Comparison of ENCODE assay signal across 12 cellular contexts in genomic region chr17:76530489-76530814, GRCh38. TPM values are rescaled to one million over a fixed set of nuclear protein-coding genes. Genes with fewer than 3 reads are reported as not detected.
A peak's percentile ranks its signal among the peaks of the same experiment; 100 is the strongest.
DNase-seq lines count a peak whose midpoint lies in the region; TF ChIP-seq lines count a peak whose summit lies in the region.
"Had no signal": no experiment of that assay in that cellular context is flagged by ENCODE, and none has a peak within 500 bp of the region (broad histone marks: within the 10 kb centered on the region; RNA-seq: fewer than 3 reads in every experiment).

No MANE protein-coding gene starts in this region.

- no peaks in the 10 kb centered on the region for H3K27me3 ChIP-seq in brain microvascular endothelial cell (replicated peaks)
- H3K27me3 ChIP-seq in mesenchymal stem cell (ENCODE audit: control insufficient read depth in 1 of 2, insufficient read depth in 1 of 2, low read length in 2 of 2), result no peaks in the 10 kb centered on the region
- no peaks in the 10 kb centered on the region for H3K27me3 ChIP-seq in testis
- no peaks in the 10 kb centered on the region for H3K27me3 ChIP-seq in MG63

- H3K4ac ChIP-seq in mesenchymal stem cell (ENCODE audit: low read depth in 1 of 2, low read length in 2 of 2), result peak overlapping the region; percentile 91 to 99

- peak overlapping the region in 1 of 2 experiments; percentile 46 for H3K23ac ChIP-seq in mesenchymal stem cell (ENCODE audit: low read length in 2 of 2)

- no peak overlapping the region for H2AFZ ChIP-seq in mesenchymal stem cell (ENCODE audit: low read depth, low read length)

- no peak overlapping the region for H3K4me3 ChIP-seq in brain microvascular endothelial cell (ENCODE audit: low read depth, low read length)
- peak overlapping the region in 1 of 2 experiments; percentile 42 for H3K4me3 ChIP-seq in mesenchymal stem cell (ENCODE audit: insufficient read depth in 1 of 2, low read depth in 1 of 2, low read length in 2 of 2)
- H3K4me3 ChIP-seq in testis, result no peak overlapping the region
- no peak overlapping the region for H3K4me3 ChIP-seq in MG63
- H3K4me3 ChIP-seq: GM12878 had no signal

- POLR2A ChIA-PET in GM10248 (lab: Yijun Ruan, JAX), result no interaction called here

- TF ChIP-seq POLR2A in testis (IDR thresholded peaks at IDR 0.05), result no peak

- no peak overlapping the region for H2BK5ac ChIP-seq in mesenchymal stem cell (ENCODE audit: low read depth, low read length, poor library complexity, severe bottlenecking)

- no peak for TF ChIP-seq CTCF in brain microvascular endothelial cell (IDR thresholded peaks at IDR 0.05; ENCODE audit: low read depth, low read length, missing control alignments)
- TF ChIP-seq CTCF in testis (IDR thresholded peaks at IDR 0.05), result no peak
- no peak for TF ChIP-seq CTCF in GM10248 (IDR thresholded peaks at IDR 0.05; ENCODE audit: control extremely low read depth, extremely low read depth, low read depth, missing control alignments)

- peak overlapping the region; percentile 11 for H2AK5ac ChIP-seq in mesenchymal stem cell (ENCODE audit: low read length, severe bottlenecking)

- peaks cover 44% of the 10 kb centered on the region for H3K4me1 ChIP-seq in mesenchymal stem cell (ENCODE audit: control insufficient read depth, insufficient read depth, low read depth, low read length)
- H3K4me1 ChIP-seq in testis, result peaks cover 47% of the 10 kb centered on the region

- H2BK120ac ChIP-seq in mesenchymal stem cell (ENCODE audit: low read depth, low read length), result peak overlapping the region; percentile 99

- H3K18ac ChIP-seq in mesenchymal stem cell (ENCODE audit: low read depth in 1 of 2, low read length in 2 of 2), result peak overlapping the region; percentile 94 to 99

- peak overlapping the region; percentile 88 for H3K9ac ChIP-seq in mesenchymal stem cell (ENCODE audit: low read length)

- CTCF ChIA-PET in GM10248 (lab: Yijun Ruan, JAX), result interaction anchor here (1.0 to 1.9 kb wide), 3 partner anchors 16 to 94 kb away, joined by 3 to 8 read pairs (median 3); no protein-coding TSS in a partner anchor

- H2BK12ac ChIP-seq in mesenchymal stem cell (ENCODE audit: low read length in 2 of 2), result peak overlapping the region; percentile 73 to 98

- 20% methylated on average over 7 of the region's 7 CpGs for WGBS in mesenchymal stem cell
- 40 to 73% methylated on average over 1 to 7 of the region's 7 CpGs for WGBS in testis, 2 donors

- H2BK15ac ChIP-seq in mesenchymal stem cell (ENCODE audit: low read depth, poor library complexity, severe bottlenecking), result peak overlapping the region; percentile 99

- in situ Hi-C loops in brain microvascular endothelial cell (cut with HindIII; ENCODE audit: low pct_ligation_motif_present, low sequenced_read_pairs), result no loop called here

- peak overlapping the region; percentile 65 for H3K27ac ChIP-seq in brain microvascular endothelial cell
- no peak overlapping the region for H3K27ac ChIP-seq in mesenchymal stem cell (ENCODE audit: low read length, poor library complexity, severe bottlenecking)
- H3K27ac ChIP-seq in testis, result peak overlapping the region; percentile 75 to 96
- H3K27ac ChIP-seq: 22Rv1 had no signal

- DNase-seq in DMS 273 (lab: John Stamatoyannopoulos, UW; ENCODE audit: unreplicated experiment), result peak; percentile 43
- no peak for DNase-seq in DMS 273 treated with DMSO at 0.1 percent for 48 hours (lab: John Stamatoyannopoulos, UW)
- no peak for DNase-seq in brain microvascular endothelial cell
- no peak for DNase-seq in mesenchymal stem cell
- DNase-seq in testis, result no peak
- no peak for DNase-seq in NCI-H2107 treated with DMSO at 0.1 percent for 48 hours (lab: John Stamatoyannopoulos, UW; ENCODE audit: unreplicated experiment)
- no peak for DNase-seq in GM10248 (ENCODE audit: extremely low spot score)
- DNase-seq in MG63, result no peak
- DNase-seq: activated gamma-delta T cell treated with Interleukin-2 at 50 U/mL for 16 hours, T-cell had no signal

- H4K8ac ChIP-seq in mesenchymal stem cell (ENCODE audit: low read length), result peak overlapping the region; percentile 93

- intact Hi-C loops in testis (cut with DNase I; ENCODE audit: low total_unique reads), result no loop called here

- H3K14ac ChIP-seq in mesenchymal stem cell (ENCODE audit: low read length in 2 of 2), result peak overlapping the region in 1 of 2 experiments; percentile 50

- H3K79me1 ChIP-seq in mesenchymal stem cell (replicated peaks; ENCODE audit: low read length, poor library complexity, severe bottlenecking), result no peaks in the 10 kb centered on the region

- H3K36me3 ChIP-seq in brain microvascular endothelial cell (replicated peaks) (no peaks in the 10 kb centered on the region), mesenchymal stem cell (ENCODE audit: control insufficient read depth in 1 of 2, insufficient read depth in 2 of 2, low read depth in 1 of 2, low read length in 2 of 2) (peaks cover 4 to 17% of the 10 kb centered on the region in 2 experiments), testis (ENCODE audit: low read depth, missing control alignments) (no peaks in the 10 kb centered on the region), MG63 (peaks cover 17% of the 10 kb centered on the region; the same call in 1 of the 2 replicates)

- H4K91ac ChIP-seq in mesenchymal stem cell (ENCODE audit: low read length), result peak overlapping the region; percentile 100

- no peak overlapping the region for H3K4me2 ChIP-seq in mesenchymal stem cell (ENCODE audit: low read length, poor library complexity, severe bottlenecking)

- H3K9me3 ChIP-seq in mesenchymal stem cell (ENCODE audit: control insufficient read depth, low read length), result no peaks in the 10 kb centered on the region
- no peaks in the 10 kb centered on the region for H3K9me3 ChIP-seq in testis
- H3K9me3 ChIP-seq in MG63, result no peaks in the 10 kb centered on the region

RNA-seq across cellular contexts. Expression of gene CYGB, which starts 7.1 kb away (rescaled TPM):
- 313 TPM for polyA plus RNA-seq in mesenchymal stem cell (2013, experiment 1 of 2)
- polyA plus RNA-seq in mesenchymal stem cell (2013, experiment 2 of 2), result 315 TPM
- 1 to 10 TPM; 3.4 to 7.2 TPM for total RNA-seq in testis
- polyA plus RNA-seq in testis (ENCODE audit: insufficient read depth, low read depth, low replicate concordance), result 9.9 TPM
- 7.6 and 14.0 TPM in 2 replicates for total RNA-seq in MG63 (2014; rRNA removed; shearing (Covaris generic); ENCODE audit: low replicate concordance)
- polyA plus RNA-seq: GM12878 had no signal

RNA-seq across cellular contexts. Expression of gene PRCD, which starts 9.4 kb away (rescaled TPM):
- polyA plus RNA-seq in mesenchymal stem cell (2013, experiment 1 of 2), result 13.5 TPM
- polyA plus RNA-seq in mesenchymal stem cell (2013, experiment 2 of 2), result 14.0 TPM
- 1 to 10 TPM; 3.2 to 3.8 TPM for total RNA-seq in testis
- 4.6 TPM for polyA plus RNA-seq in testis (ENCODE audit: insufficient read depth, low read depth, low replicate concordance)
- 1.2 TPM in 1 of 2 replicates, not detected in the other for total RNA-seq in MG63 (2014; rRNA removed; shearing (Covaris generic); ENCODE audit: low replicate concordance)

RNA-seq across cellular contexts. Expression of gene RHBDF2, which starts 29.2 kb away (rescaled TPM):
- polyA plus RNA-seq in mesenchymal stem cell (2013, experiment 1 of 2), result 19.9 TPM
- polyA plus RNA-seq in mesenchymal stem cell (2013, experiment 2 of 2), result 18.4 TPM
- 10 to 100 TPM; 26.3 to 30.2 TPM for total RNA-seq in testis
- polyA plus RNA-seq in testis (ENCODE audit: insufficient read depth, low read depth, low replicate concordance), result 9.7 TPM
- total RNA-seq in MG63 (2014; rRNA removed; shearing (Covaris generic); ENCODE audit: low replicate concordance), result 5.9 and 20.9 TPM in 2 replicates

RNA-seq across cellular contexts. Expression of gene ST6GALNAC2, which starts 55.2 kb away (rescaled TPM):
- 0.72 TPM for polyA plus RNA-seq in mesenchymal stem cell (2013, experiment 1 of 2)
- polyA plus RNA-seq in mesenchymal stem cell (2013, experiment 2 of 2), result 0.78 TPM
- total RNA-seq in testis, result 10 to 100 TPM; 29.7 to 87.5 TPM
- polyA plus RNA-seq in testis (ENCODE audit: insufficient read depth, low read depth, low replicate concordance), result 107 TPM
- 0.15 and 0.30 TPM in 2 replicates for total RNA-seq in MG63 (2014; rRNA removed; shearing (Covaris generic); ENCODE audit: low replicate concordance)
